Comparison of ENCODE assay signal across 13 cellular contexts in genomic region chr10:102384606-102385429, GRCh38. TPM values are rescaled to one million over a fixed set of nuclear protein-coding genes. Genes with fewer than 3 reads are reported as not detected.
A peak's percentile ranks its signal among the peaks of the same experiment; 100 is the strongest.
DNase-seq lines count a peak whose midpoint lies in the region; ATAC-seq and TF ChIP-seq lines count a peak whose summit lies in the region.
"Had no signal": no experiment of that assay in that cellular context is flagged by ENCODE, and none has a peak within 500 bp of the region (broad histone marks: within the 10 kb centered on the region; RNA-seq: fewer than 3 reads in every experiment).

No MANE protein-coding gene starts in this region.

- H3K36me3 ChIP-seq in RWPE2 (ENCODE audit: low read depth) (peaks cover 9% of the 10 kb centered on the region), gastrocnemius medialis (peaks cover 0 to 30% of the 10 kb centered on the region in 2 donors), ovary (no peaks in the 10 kb centered on the region)

- intact Hi-C loops in gastrocnemius medialis (cut with DNase I; ENCODE audit: low total_unique reads), result no loop called here
- intact Hi-C loops in ovary (cut with DNase I), result loop anchor here in 1 of 4 donors (10.0 kb wide), 1 partner anchor 90 kb away; no protein-coding TSS in a partner anchor

- no peak for TF ChIP-seq POLR2A in gastrocnemius medialis (IDR thresholded peaks at IDR 0.05)
- TF ChIP-seq POLR2A in ovary (IDR thresholded peaks at IDR 0.05), result no peak

- H3K27me3 ChIP-seq in RWPE2 (ENCODE audit: insufficient read depth, poor library complexity, severe bottlenecking), result no peaks in the 10 kb centered on the region
- no peaks in the 10 kb centered on the region for H3K27me3 ChIP-seq in gastrocnemius medialis
- no peaks in the 10 kb centered on the region for H3K27me3 ChIP-seq in ovary

- H3K4me1 ChIP-seq in RWPE2 (ENCODE audit: insufficient read depth, poor library complexity, severe bottlenecking) (no peaks in the 10 kb centered on the region), gastrocnemius medialis (no peaks in the 10 kb centered on the region), ovary (ENCODE audit: insufficient read depth) (no peaks in the 10 kb centered on the region)

- ATAC-seq in RWPE2 (ENCODE audit: low read depth) (peak; percentile 22; the same call in 1 of the 3 replicates), gastrocnemius medialis (peak; percentile 22 to 61), GM21619 (IDR thresholded peaks at IDR 0.05; ENCODE audit: unreplicated experiment) (no peak)

- TF ChIP-seq CTCF in RWPE2 (IDR thresholded peaks at IDR 0.05; ENCODE audit: poor library complexity, severe bottlenecking) (no peak), gastrocnemius medialis (IDR thresholded peaks at IDR 0.05 in 4 of 5, conservative IDR thresholded peaks at IDR 0.05 in 1 of 5) (no peak), ovary (IDR thresholded peaks at IDR 0.05) (no peak)

- TF ChIP-seq EP300 in ovary (IDR thresholded peaks at IDR 0.05), result no peak

- H3K4me3 ChIP-seq in RWPE2 (ENCODE audit: severe bottlenecking) (no peak overlapping the region), gastrocnemius medialis (no peak overlapping the region), ovary (no peak overlapping the region)

- WGBS in ovary, 3 donors, result 60 to 62% (median 60%) methylated on average over 4 of the region's 4 CpGs

- in situ Hi-C loops in gastrocnemius medialis (cut with MboI; ENCODE audit: low sequenced_read_pairs in 4 of 4), result loop anchor here in 1 of 4 donors (25.0 kb wide), 1 partner anchor 202 kb away; no protein-coding TSS in a partner anchor

- DNase-seq in DMS 273 (lab: John Stamatoyannopoulos, UW; ENCODE audit: unreplicated experiment) (peak; percentile 22), DMS 273 treated with DMSO at 0.1 percent for 48 hours (lab: John Stamatoyannopoulos, UW) (no peak), RWPE2 (ENCODE audit: low spot score) (no peak), foreskin melanocyte (peak; percentile 12), gastrocnemius medialis (no peak), ovary (no peak), NCI-H345 (lab: John Stamatoyannopoulos, UW) (no peak)
- DNase-seq: activated naive CD4-positive, alpha-beta T cell treated with anti-CD3 and anti-CD28 coated beads, Interleukin-2, amount 10 ng/mL, durations not matched to agents 7 days and 5 days; effector memory CD4-positive, alpha-beta T cell; NCI-H524; SW 1271 had no signal

- no peak overlapping the region for H3K27ac ChIP-seq in RWPE2 (ENCODE audit: poor library complexity, severe bottlenecking)
- H3K27ac ChIP-seq in gastrocnemius medialis, result no peak overlapping the region
- H3K27ac ChIP-seq in ovary, result no peak overlapping the region
- H3K27ac ChIP-seq: 22Rv1 had no signal

- no peaks in the 10 kb centered on the region for H3K9me3 ChIP-seq in RWPE2 (ENCODE audit: severe bottlenecking)
- no peaks in the 10 kb centered on the region for H3K9me3 ChIP-seq in gastrocnemius medialis
- no peaks in the 10 kb centered on the region for H3K9me3 ChIP-seq in ovary

RNA-seq across cellular contexts. Expression of gene NFKB2, which starts 10.7 kb away (rescaled TPM):
- total RNA-seq in gastrocnemius medialis (10 to 100 TPM in 3 of 4 donors, 1 to 10 TPM in 1; 8.6 to 17.3 (median 12.8) TPM), ovary (10 to 100 TPM; 18.5 to 42.6 (median 35.9) TPM)
- 10 to 100 TPM; 16.3 to 20.5 TPM for polyA plus RNA-seq in ovary

RNA-seq across cellular contexts. Expression of gene PSD, which starts 33.8 kb away (rescaled TPM):
- total RNA-seq in gastrocnemius medialis (1 to 10 TPM in 1 of 4 donors, under 1 TPM in 1, not detected in 2; 0.35 to 2.6 TPM), ovary (10 to 100 TPM in 6 of 7 donors, 1 to 10 TPM in 1; 4.4 to 34.7 (median 24.5) TPM)
- 10 to 100 TPM in 1 of 2 donors, 1 to 10 TPM in 1; 4.6 to 12.4 TPM for polyA plus RNA-seq in ovary

RNA-seq across cellular contexts. Expression of gene FBXL15, which starts 35.8 kb away (rescaled TPM):
- total RNA-seq in gastrocnemius medialis, result 10 to 100 TPM; 14.2 to 34.8 (median 21.0) TPM
- total RNA-seq in ovary, result 10 to 100 TPM; 13.5 to 31.1 (median 19.3) TPM
- polyA plus RNA-seq in ovary, result 10 to 100 TPM in 1 of 2 donors, under 1 TPM in 1; 0.25 to 17.9 TPM

RNA-seq across cellular contexts. Expression of gene CUEDC2, which starts 47.6 kb away (rescaled TPM):
- 10 to 100 TPM; 51.6 to 83.1 (median 70.2) TPM for total RNA-seq in gastrocnemius medialis
- 10 to 100 TPM; 47.7 to 70.8 (median 61.7) TPM for total RNA-seq in ovary
- 10 to 100 TPM; 34.7 to 76.5 TPM for polyA plus RNA-seq in ovary

Comparison
In these comparisons a context has a peak if more than half of its experiments do, and no peak if none do; other contexts are left out.
1. DNase-seq: peak in DMS 273 (single experiment) and foreskin melanocyte (single experiment); none in DMS 273 treated with DMSO at 0.1 percent for 48 hours (single experiment), RWPE2 (single experiment), gastrocnemius medialis (0 of 2), ovary (0 of 5) and NCI-H345 (single experiment).